8 cellular contexts compared by ENCODE assay signal in the genomic region with DNA sequence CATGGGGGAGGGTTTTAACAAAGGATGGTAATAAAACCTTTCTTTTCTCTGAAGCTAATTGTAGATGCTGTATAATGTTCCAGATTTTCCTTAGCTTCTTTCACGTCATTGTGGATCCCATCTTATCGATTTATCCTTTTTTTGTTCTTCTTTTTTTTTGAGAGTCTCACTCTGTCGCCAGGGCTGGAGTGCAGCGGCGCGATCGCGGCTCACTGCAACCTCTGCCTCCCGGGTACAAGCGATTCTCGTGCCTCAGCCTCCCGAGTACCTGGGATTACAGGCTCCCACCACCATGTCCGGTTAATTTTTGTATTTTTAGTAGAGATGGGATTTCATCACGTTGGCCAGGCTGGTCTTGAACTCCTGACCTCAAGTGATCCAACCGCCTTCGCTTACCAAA. TPM values are rescaled to one million over a fixed set of nuclear protein-coding genes. Genes with fewer than 3 reads are reported as not detected.
A peak's percentile ranks its signal among the peaks of the same experiment; 100 is the strongest.
DNase-seq lines count a peak whose midpoint lies in the region; ATAC-seq and TF ChIP-seq lines count a peak whose summit lies in the region.
"Not testable (repeated sequence)": the region's sequence is repeated elsewhere in the genome, so short reads cannot be mapped to it uniquely, and the experiment has no call there.

No MANE protein-coding gene starts in this region.

- peak overlapping the region; percentile 95; the same call in 1 of the 2 replicates for H3K9ac ChIP-seq in BLaER1
- H3K9ac ChIP-seq in colonic mucosa (ENCODE audit: low read depth in 2 of 2, low read length in 2 of 2), result not testable (repeated sequence)

- H4K20me1 ChIP-seq in BLaER1, result peaks cover 33% of the 10 kb centered on the region

- not testable (repeated sequence) for H3K36me3 Mint-ChIP-seq in IgD-negative memory B cell
- peaks cover 30% of the 10 kb centered on the region for H3K36me3 Mint-ChIP-seq in activated CD4-positive, alpha-beta T cell treated with anti-CD3 and anti-CD28 coated beads, Interleukin-2, amount 10 ng/mL, durations not matched to agents 24 days and 14 days (ENCODE audit: low read depth)
- H3K36me3 Mint-ChIP-seq in activated naive CD4-positive, alpha-beta T cell treated with anti-CD3 and anti-CD28 coated beads, Interleukin-2, amount 10 ng/mL, durations not matched to agents 7 days and 5 days, result peaks cover 40% of the 10 kb centered on the region
- H3K36me3 Mint-ChIP-seq in memory B cell, result peaks cover 17% of the 10 kb centered on the region
- H3K36me3 Mint-ChIP-seq in stimulated activated naive B cell treated with anti-CD40 and anti-IgM and Interleukin-4, amounts not matched to agents 10 μg/mL and 1 μg/mL and 100 μg/mL, for 72 hours, result peaks cover 25 to 32% of the 10 kb centered on the region in 2 donors

- intact Hi-C loops in activated CD4-positive, alpha-beta T cell treated with anti-CD3 and anti-CD28 coated beads, Interleukin-2, amount 10 ng/mL, durations not matched to agents 24 days and 14 days (cut with micrococcal nuclease), result not testable (repeated sequence)
- intact Hi-C loops in colonic mucosa (cut with DNase I), result loop anchor here (10.0 kb wide), 1 partner anchor 146 kb away; a partner anchor contains a TSS

- not testable (repeated sequence) for H3K4me3 ChIP-seq in BLaER1, colonic mucosa
- peak overlapping the region in 1 of 2 experiments; percentile 95 for H3K4me3 ChIP-seq in neutrophil (ENCODE audit: low read depth in 1 of 2, low read length in 1 of 2)

- peak overlapping the region; percentile 90 to 97 (median 90) for H3K27ac Mint-ChIP-seq in IgD-negative memory B cell
- H3K27ac Mint-ChIP-seq in activated CD4-positive, alpha-beta T cell treated with anti-CD3 and anti-CD28 coated beads, Interleukin-2, amount 10 ng/mL, durations not matched to agents 24 days and 14 days, result peak overlapping the region; percentile 22
- peak overlapping the region; percentile 75 for H3K27ac Mint-ChIP-seq in activated naive CD4-positive, alpha-beta T cell treated with anti-CD3 and anti-CD28 coated beads, Interleukin-2, amount 10 ng/mL, durations not matched to agents 7 days and 5 days
- peak overlapping the region; percentile 97 for H3K27ac Mint-ChIP-seq in memory B cell
- peak overlapping the region; percentile 82 for H3K27ac Mint-ChIP-seq in stimulated activated naive B cell treated with anti-CD40 and anti-IgM and Interleukin-4, amounts not matched to agents 10 μg/mL and 1 μg/mL and 100 μg/mL, for 72 hours

- CTCF ChIA-PET in activated naive CD4-positive, alpha-beta T cell treated with anti-CD3 and anti-CD28 coated beads, Interleukin-2, amount 10 ng/mL, durations not matched to agents 7 days and 5 days (lab: Charles Lee), result interaction anchor here (3.3 kb wide), 1 partner anchor 72 kb away, joined by 10 read pairs; a partner anchor contains a TSS

- H3K27me3 ChIP-seq in BLaER1, colonic mucosa, neutrophil: not testable (repeated sequence)

- peak overlapping the region in 2 of 4 donors; percentile 56 to 89 for H3K4me3 Mint-ChIP-seq in IgD-negative memory B cell
- H3K4me3 Mint-ChIP-seq in activated CD4-positive, alpha-beta T cell treated with anti-CD3 and anti-CD28 coated beads, Interleukin-2, amount 10 ng/mL, durations not matched to agents 24 days and 14 days; memory B cell; stimulated activated naive B cell treated with anti-CD40 and anti-IgM and Interleukin-4, amounts not matched to agents 10 μg/mL and 1 μg/mL and 100 μg/mL, for 72 hours: not testable (repeated sequence)
- peak overlapping the region; percentile 38 for H3K4me3 Mint-ChIP-seq in activated naive CD4-positive, alpha-beta T cell treated with anti-CD3 and anti-CD28 coated beads, Interleukin-2, amount 10 ng/mL, durations not matched to agents 7 days and 5 days

- H3K4me1 Mint-ChIP-seq in IgD-negative memory B cell (peaks cover 23 to 36% (median 23%) of the 10 kb centered on the region in 3 donors), memory B cell (peaks cover 21% of the 10 kb centered on the region)
- H3K4me1 Mint-ChIP-seq in activated CD4-positive, alpha-beta T cell treated with anti-CD3 and anti-CD28 coated beads, Interleukin-2, amount 10 ng/mL, durations not matched to agents 24 days and 14 days, result peaks cover 42% of the 10 kb centered on the region
- peaks cover 44% of the 10 kb centered on the region for H3K4me1 Mint-ChIP-seq in activated naive CD4-positive, alpha-beta T cell treated with anti-CD3 and anti-CD28 coated beads, Interleukin-2, amount 10 ng/mL, durations not matched to agents 7 days and 5 days
- H3K4me1 Mint-ChIP-seq in stimulated activated naive B cell treated with anti-CD40 and anti-IgM and Interleukin-4, amounts not matched to agents 10 μg/mL and 1 μg/mL and 100 μg/mL, for 72 hours, result peaks cover 19 to 30% of the 10 kb centered on the region in 2 donors

- H3K4me2 ChIP-seq in BLaER1, result peak overlapping the region; percentile 78

- not testable (repeated sequence) for H3K9me3 Mint-ChIP-seq in IgD-negative memory B cell; activated CD4-positive, alpha-beta T cell treated with anti-CD3 and anti-CD28 coated beads, Interleukin-2, amount 10 ng/mL, durations not matched to agents 24 days and 14 days; activated naive CD4-positive, alpha-beta T cell treated with anti-CD3 and anti-CD28 coated beads, Interleukin-2, amount 10 ng/mL, durations not matched to agents 7 days and 5 days; memory B cell; stimulated activated naive B cell treated with anti-CD40 and anti-IgM and Interleukin-4, amounts not matched to agents 10 μg/mL and 1 μg/mL and 100 μg/mL, for 72 hours

- not testable (repeated sequence) for H3K27ac ChIP-seq in BLaER1
- H3K27ac ChIP-seq in colonic mucosa, result peak overlapping the region; percentile 99
- H3K27ac ChIP-seq in neutrophil, result peak overlapping the region; percentile 94

- H3K36me3 ChIP-seq in BLaER1, colonic mucosa, neutrophil: not testable (repeated sequence)

- TF ChIP-seq CTCF in colonic mucosa (IDR thresholded peaks at IDR 0.05); neutrophil (IDR thresholded peaks at IDR 0.05): not testable (repeated sequence)

- H3K4me1 ChIP-seq in BLaER1 (peaks cover 38% of the 10 kb centered on the region), colonic mucosa (peaks cover 10% of the 10 kb centered on the region), neutrophil (ENCODE audit: control insufficient read depth in 1 of 2, insufficient read depth in 1 of 2, low read depth in 1 of 2, low read length in 1 of 2) (peaks cover 51 to 53% of the 10 kb centered on the region in 2 experiments)

- not testable (repeated sequence) for H3K9me3 ChIP-seq in BLaER1, colonic mucosa, neutrophil

- not testable (repeated sequence) for DNase-seq in activated CD4-positive, alpha-beta T cell treated with anti-CD3 and anti-CD28 coated beads, Interleukin-2, amount 10 ng/mL, durations not matched to agents 24 days and 14 days; activated naive CD4-positive, alpha-beta T cell treated with anti-CD3 and anti-CD28 coated beads, Interleukin-2, amount 10 ng/mL, durations not matched to agents 7 days and 5 days; colonic mucosa; memory B cell (ENCODE audit: low spot score in 2 of 2); stimulated activated naive B cell treated with anti-CD40 and anti-IgM and Interleukin-4, amounts not matched to agents 10 μg/mL and 1 μg/mL and 100 μg/mL, for 72 hours

- ATAC-seq in memory B cell (ENCODE audit: low read depth); stimulated activated naive B cell treated with anti-CD40 and anti-IgM and Interleukin-4, amounts not matched to agents 10 μg/mL and 1 μg/mL and 100 μg/mL, for 72 hours (replicated peaks): not testable (repeated sequence)

- not testable (repeated sequence) for H3K27me3 Mint-ChIP-seq in IgD-negative memory B cell; activated CD4-positive, alpha-beta T cell treated with anti-CD3 and anti-CD28 coated beads, Interleukin-2, amount 10 ng/mL, durations not matched to agents 24 days and 14 days; activated naive CD4-positive, alpha-beta T cell treated with anti-CD3 and anti-CD28 coated beads, Interleukin-2, amount 10 ng/mL, durations not matched to agents 7 days and 5 days; memory B cell; stimulated activated naive B cell treated with anti-CD40 and anti-IgM and Interleukin-4, amounts not matched to agents 10 μg/mL and 1 μg/mL and 100 μg/mL, for 72 hours

RNA-seq across cellular contexts. Expression of a gene that starts 0.8 kb away (rescaled TPM):
- 62.4 TPM for polyA plus RNA-seq in IgD-negative memory B cell
- 81.0 and 103 TPM in 2 replicates for total RNA-seq in activated CD4-positive, alpha-beta T cell treated with anti-CD3 and anti-CD28 coated beads, Interleukin-2, amount 10 ng/mL, durations not matched to agents 24 days and 14 days
- 10 to 100 TPM; 48.3 to 53.2 TPM for total RNA-seq in colonic mucosa

Comparison
In these comparisons a context has a peak if more than half of its experiments do, and no peak if none do; other contexts are left out.
1. H3K27ac Mint-ChIP-seq: peak in every context shown above with its lines; median percentile 97 in memory B cell; 90 in IgD-negative memory B cell; 82 in stimulated activated naive B cell treated with anti-CD40 and anti-IgM and Interleukin-4, amounts not matched to agents 10 μg/mL and 1 μg/mL and 100 μg/mL, for 72 hours; 75 in activated naive CD4-positive, alpha-beta T cell treated with anti-CD3 and anti-CD28 coated beads, Interleukin-2, amount 10 ng/mL, durations not matched to agents 7 days and 5 days; 22 in activated CD4-positive, alpha-beta T cell treated with anti-CD3 and anti-CD28 coated beads, Interleukin-2, amount 10 ng/mL, durations not matched to agents 24 days and 14 days.